In the genomic region with DNA sequence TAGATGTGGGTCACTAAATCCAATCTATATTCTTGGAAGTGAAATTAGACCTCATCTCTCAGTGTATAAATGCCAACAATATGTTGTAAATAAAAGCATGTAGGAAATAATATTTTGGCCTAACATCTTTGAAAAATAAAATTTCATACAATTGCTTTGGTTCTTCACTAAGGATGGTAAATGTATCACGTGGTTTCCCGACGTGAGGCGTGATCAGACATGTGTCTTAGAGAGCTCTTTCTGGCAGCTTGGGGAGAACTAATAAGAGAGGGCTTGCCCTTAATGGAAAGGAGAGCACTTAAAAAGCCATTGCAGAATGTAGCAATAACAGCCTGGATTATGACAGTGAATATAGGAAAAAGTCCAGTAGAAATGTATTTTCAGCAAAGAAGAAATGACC, we compare ENCODE assay signal across 33 cellular contexts.
"Had no signal": no experiment of that assay in that cellular context is flagged by ENCODE, and none has a peak within 500 bp of the region (broad histone marks: within the 10 kb centered on the region; RNA-seq: fewer than 3 reads in every experiment).

No MANE protein-coding gene starts in this region.

- ATAC-seq: activated T-cell treated with anti-CD3 and anti-CD28 coated beads, Interleukin-2, amount 50 U/mL, for 4 hours; activated T-helper 17 cell treated with anti-CD3 and anti-CD28 coated beads, Interleukin-2, amount 50 U/mL, for 72 hours; effector memory CD8-positive, alpha-beta T cell; gastroesophageal sphincter; left cardiac atrium; left ventricle myocardium superior; mucosa of descending colon; natural killer cell treated with Interleukin-12 subunit alpha and Interleukin-12 subunit beta and Interleukin-15 and Interleukin-18, amount 100 ng/mL, for 72 hours; stimulated activated memory B cell treated with anti-CD40 and anti-IgM and Interleukin-4, amounts not matched to agents 10 μg/mL and 1 μg/mL and 100 μg/mL, for 72 hours; stimulated activated naive CD8-positive, alpha-beta T cell treated with anti-CD3 and anti-CD28 coated beads, Interleukin-15, amount 100 ng/mL, for 72 hours had no signal

- H3K4me3 Mint-ChIP-seq: activated CD4-positive, alpha-beta memory T cell treated with anti-CD3 and anti-CD28 coated beads for 36 hours; activated CD4-positive, alpha-beta T cell treated with anti-CD3 and anti-CD28 coated beads, Interleukin-2, amount 10 ng/mL, durations not matched to agents 24 days and 14 days; activated T-cell treated with anti-CD3 and anti-CD28 coated beads, Interleukin-2, amount 50 U/mL, for 4 hours; activated T-helper 17 cell treated with anti-CD3 and anti-CD28 coated beads, Interleukin-2, amount 50 U/mL, for 72 hours; effector memory CD8-positive, alpha-beta T cell; natural killer cell treated with Interleukin-12 subunit alpha and Interleukin-12 subunit beta and Interleukin-15 and Interleukin-18, amount 100 ng/mL, for 72 hours; stimulated activated memory B cell treated with anti-CD40 and anti-IgM and Interleukin-4, amounts not matched to agents 10 μg/mL and 1 μg/mL and 100 μg/mL, for 72 hours; stimulated activated naive CD8-positive, alpha-beta T cell treated with anti-CD3 and anti-CD28 coated beads, Interleukin-15, amount 100 ng/mL, for 72 hours; type B pancreatic cell had no signal

- DNase-seq: activated CD4-positive, alpha-beta memory T cell treated with anti-CD3 and anti-CD28 coated beads for 36 hours; activated CD4-positive, alpha-beta T cell treated with anti-CD3 and anti-CD28 coated beads, Interleukin-2, amount 10 ng/mL, durations not matched to agents 24 days and 14 days; activated CD4-positive, CD25-positive, alpha-beta regulatory T cell treated with anti-CD3 and anti-CD28 coated beads, Interleukin-2, amount 50 U/mL, for 72 hours; activated CD8-positive, alpha-beta memory T cell treated with anti-CD3 and anti-CD28 coated beads, Interleukin-2, amount 50 U/mL, for 4 hours; activated gamma-delta T cell treated with Interleukin-2 at 50 U/mL for 16 hours; activated naive CD4-positive, alpha-beta T cell treated with anti-CD3 and anti-CD28 coated beads, Interleukin-2, amount 50 U/mL, for 16 hours; activated T-cell treated with anti-CD3 and anti-CD28 coated beads, Interleukin-2, amount 50 U/mL, for 4 hours; amniotic stem cell; brain microvascular endothelial cell; cortex of kidney; effector memory CD8-positive, alpha-beta T cell; erythroblast; head of caudate nucleus; hippocampal formation; left cardiac atrium; left ventricle myocardium superior; mucosa of descending colon; ovary; stimulated activated CD4-positive, alpha-beta T cell treated with anti-CD3 and anti-CD28 coated beads, Interleukin-1b, Interleukin-23, amount 100 ng/mL, for 48 hours; stimulated activated CD4-positive, alpha-beta T cell treated with anti-CD3 and anti-CD28 coated beads, Interleukin-4, amount 100 ng/mL, for 4 hours; stimulated activated CD8-positive, alpha-beta memory T cell treated with anti-CD3 and anti-CD28 coated beads, Interleukin-4, amount 100 ng/mL, for 48 hours; stimulated activated naive CD8-positive, alpha-beta T cell treated with anti-CD3 and anti-CD28 coated beads, Interleukin-15, amount 100 ng/mL, for 72 hours; substantia nigra had no signal

- H3K4me1 ChIP-seq: gastroesophageal sphincter, prostate gland, vagina had no signal

- H3K27ac ChIP-seq: brain microvascular endothelial cell, gastroesophageal sphincter, ovary, prostate gland, vagina had no signal

- H3K36me3 Mint-ChIP-seq: activated CD4-positive, alpha-beta memory T cell treated with anti-CD3 and anti-CD28 coated beads for 36 hours; stimulated activated memory B cell treated with anti-CD40 and anti-IgM and Interleukin-4, amounts not matched to agents 10 μg/mL and 1 μg/mL and 100 μg/mL, for 72 hours; type B pancreatic cell had no signal

- H3K36me3 ChIP-seq: brain microvascular endothelial cell, gastroesophageal sphincter, ovary, prostate gland, vagina had no signal

- H3K4me3 ChIP-seq: gastroesophageal sphincter, mucosa of descending colon, ovary, prostate gland, smooth muscle cell, vagina had no signal

- H3K9me3 Mint-ChIP-seq: type B pancreatic cell had no signal

- H3K27me3 ChIP-seq: brain microvascular endothelial cell, gastroesophageal sphincter, ovary, vagina had no signal

- H3K9me3 ChIP-seq: gastroesophageal sphincter, mucosa of descending colon, ovary, vagina had no signal

- H3K27me3 Mint-ChIP-seq: activated CD4-positive, alpha-beta memory T cell treated with anti-CD3 and anti-CD28 coated beads for 36 hours; activated CD4-positive, alpha-beta T cell treated with anti-CD3 and anti-CD28 coated beads, Interleukin-2, amount 10 ng/mL, durations not matched to agents 24 days and 14 days; activated T-helper 17 cell treated with anti-CD3 and anti-CD28 coated beads, Interleukin-2, amount 50 U/mL, for 72 hours; effector memory CD8-positive, alpha-beta T cell; natural killer cell treated with Interleukin-12 subunit alpha and Interleukin-12 subunit beta and Interleukin-15 and Interleukin-18, amount 100 ng/mL, for 72 hours; stimulated activated memory B cell treated with anti-CD40 and anti-IgM and Interleukin-4, amounts not matched to agents 10 μg/mL and 1 μg/mL and 100 μg/mL, for 72 hours; stimulated activated naive CD8-positive, alpha-beta T cell treated with anti-CD3 and anti-CD28 coated beads, Interleukin-15, amount 100 ng/mL, for 72 hours had no signal

- H3K4me2 ChIP-seq: smooth muscle cell had no signal

- H3K4me1 Mint-ChIP-seq: activated CD4-positive, alpha-beta T cell treated with anti-CD3 and anti-CD28 coated beads, Interleukin-2, amount 10 ng/mL, durations not matched to agents 24 days and 14 days; activated T-helper 17 cell treated with anti-CD3 and anti-CD28 coated beads, Interleukin-2, amount 50 U/mL, for 72 hours; stimulated activated memory B cell treated with anti-CD40 and anti-IgM and Interleukin-4, amounts not matched to agents 10 μg/mL and 1 μg/mL and 100 μg/mL, for 72 hours; stimulated activated naive CD8-positive, alpha-beta T cell treated with anti-CD3 and anti-CD28 coated beads, Interleukin-15, amount 100 ng/mL, for 72 hours had no signal

- FAIRE-seq: astrocyte, keratinocyte had no signal

- H3K27ac Mint-ChIP-seq: activated CD4-positive, alpha-beta memory T cell treated with anti-CD3 and anti-CD28 coated beads for 36 hours; activated CD4-positive, alpha-beta T cell treated with anti-CD3 and anti-CD28 coated beads, Interleukin-2, amount 10 ng/mL, durations not matched to agents 24 days and 14 days; activated T-helper 17 cell treated with anti-CD3 and anti-CD28 coated beads, Interleukin-2, amount 50 U/mL, for 72 hours; effector memory CD8-positive, alpha-beta T cell; natural killer cell treated with Interleukin-12 subunit alpha and Interleukin-12 subunit beta and Interleukin-15 and Interleukin-18, amount 100 ng/mL, for 72 hours; stimulated activated memory B cell treated with anti-CD40 and anti-IgM and Interleukin-4, amounts not matched to agents 10 μg/mL and 1 μg/mL and 100 μg/mL, for 72 hours; stimulated activated naive CD8-positive, alpha-beta T cell treated with anti-CD3 and anti-CD28 coated beads, Interleukin-15, amount 100 ng/mL, for 72 hours; type B pancreatic cell had no signal
